In genomic region chr3:66719796-66720195, GRCh38 we compare ENCODE assay signal across 22 cellular contexts.
"Had no signal": no experiment of that assay in that cellular context is flagged by ENCODE, and none has a peak within 500 bp of the region (broad histone marks: within the 10 kb centered on the region; RNA-seq: fewer than 3 reads in every experiment).

No MANE protein-coding gene starts in this region.

- DNase-seq: IMR-90; Karpas-422; KG1; MG63; NCI-H1092; NCI-H1105 treated with DMSO at 0.1 percent for 48 hours; NCI-H1417 treated with DMSO at 0.1 percent for 48 hours; NCI-H146; NCI-H1694 treated with DMSO at 0.1 percent for 48 hours; NCI-H2029; NCI-H2081 treated with DMSO at 0.1 percent for 48 hours; NCI-H2227 treated with DMSO at 0.1 percent for 48 hours; NCI-H524; NCI-H526 treated with DMSO at 0.1 percent for 48 hours; NCI-H748 treated with DMSO at 0.1 percent for 48 hours; NK-92 treated with Interleukin-12 subunit alpha and Interleukin-12 subunit beta, amount 100 ng/mL, for 24 hours; PC-3; SHP77; SK-N-SH had no signal

- H3K36me3 ChIP-seq: MG63 had no signal

- ATAC-seq: HepG2, Panc1, PC-3 had no signal

- H3K9ac ChIP-seq: SK-N-SH had no signal

- H3K27me3 ChIP-seq: MG63 had no signal

- H3K9me3 ChIP-seq: MG63, SK-N-SH had no signal

- H3K27ac ChIP-seq: RWPE1 had no signal

- H3K4me3 ChIP-seq: MG63 had no signal
